ENCODE assay signal across 2 cellular contexts in the genomic region with DNA sequence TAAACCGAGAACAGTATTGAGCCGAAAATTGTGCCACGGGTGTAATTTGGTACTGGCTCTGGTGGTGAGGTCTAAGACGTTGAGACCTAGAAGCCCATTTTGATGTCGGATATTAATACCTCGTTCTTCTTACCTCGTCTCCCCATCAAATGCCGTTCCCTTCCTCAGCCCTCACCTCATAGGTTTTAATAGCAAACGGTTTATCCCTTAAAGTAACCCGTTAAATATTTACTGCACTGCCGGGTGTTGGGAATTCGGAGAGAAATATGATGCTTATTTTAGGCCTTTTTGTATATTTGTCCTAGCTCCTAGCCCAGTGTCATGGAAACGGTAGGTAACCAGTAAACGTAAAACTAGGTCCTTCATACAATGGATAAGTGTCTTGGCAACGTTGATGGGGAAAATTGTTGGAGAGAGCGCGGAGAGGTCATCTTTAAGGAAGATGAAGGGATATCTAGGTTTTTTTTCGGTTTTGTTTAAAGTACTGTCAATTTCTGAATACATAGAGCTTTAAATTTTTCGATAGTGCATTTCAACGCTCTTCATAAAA.
TF ChIP-seq lines count a peak whose summit lies in the region.

No MANE protein-coding gene starts in this region.

TF ChIP-seq in K562, 482 proteins besides CTCF, POLR2A, EP300 and RAD21 (continued from another document):
- TF ChIP-seq, protein P1, sequence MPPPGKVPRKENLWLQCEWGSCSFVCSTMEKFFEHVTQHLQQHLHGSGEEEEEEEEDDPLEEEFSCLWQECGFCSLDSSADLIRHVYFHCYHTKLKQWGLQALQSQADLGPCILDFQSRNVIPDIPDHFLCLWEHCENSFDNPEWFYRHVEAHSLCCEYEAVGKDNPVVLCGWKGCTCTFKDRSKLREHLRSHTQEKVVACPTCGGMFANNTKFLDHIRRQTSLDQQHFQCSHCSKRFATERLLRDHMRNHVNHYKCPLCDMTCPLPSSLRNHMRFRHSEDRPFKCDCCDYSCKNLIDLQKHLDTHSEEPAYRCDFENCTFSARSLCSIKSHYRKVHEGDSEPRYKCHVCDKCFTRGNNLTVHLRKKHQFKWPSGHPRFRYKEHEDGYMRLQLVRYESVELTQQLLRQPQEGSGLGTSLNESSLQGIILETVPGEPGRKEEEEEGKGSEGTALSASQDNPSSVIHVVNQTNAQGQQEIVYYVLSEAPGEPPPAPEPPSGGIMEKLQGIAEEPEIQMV (tag; conservative IDR thresholded peaks at IDR 0.05; ENCODE audit: low read depth) = no peak
- TF ChIP-seq RFX1 (IDR thresholded peaks at IDR 0.05) = peak; percentile 54
- TF ChIP-seq XRCC3 (IDR thresholded peaks at IDR 0.05) = no peak
- 0 out of 2 replicates have a peak, but pooled peaks have one; percentile 9 for TF ChIP-seq KAT7 (CRISPR knock-in tag; IDR thresholded peaks at IDR 0.05; ENCODE audit: borderline replicate concordance)
- TF ChIP-seq ZNF766 (CRISPR knock-in tag; conservative IDR thresholded peaks at IDR 0.05) = no peak
- TF ChIP-seq ZFP1 (CRISPR knock-in tag; IDR thresholded peaks at IDR 0.05) = no peak
- no peak for TF ChIP-seq ZNF347 (CRISPR knock-in tag; IDR thresholded peaks at IDR 0.05; ENCODE audit: low read depth)
- TF ChIP-seq HMG20B (CRISPR knock-in tag; IDR thresholded peaks at IDR 0.05) = no peak
- no peak for TF ChIP-seq HDAC3 (IDR thresholded peaks at IDR 0.05; ENCODE audit: borderline replicate concordance, partially characterized antibody)
- TF ChIP-seq CBX2 (IDR thresholded peaks at IDR 0.05; ENCODE audit: insufficient read depth, low read length, poor library complexity, severe bottlenecking) = no peak
- TF ChIP-seq CBX3 (IDR thresholded peaks at IDR 0.05; ENCODE audit: borderline replicate concordance in 1 of 2, low read length in 2 of 2) = 0 out of 3 replicates have a peak, but pooled peaks of 1 of the 2 experiments have one; percentile 11

TF ChIP-seq in liver, 16 proteins besides CTCF, POLR2A, EP300 and RAD21 (continued from another document):
- TF ChIP-seq, protein P2, sequence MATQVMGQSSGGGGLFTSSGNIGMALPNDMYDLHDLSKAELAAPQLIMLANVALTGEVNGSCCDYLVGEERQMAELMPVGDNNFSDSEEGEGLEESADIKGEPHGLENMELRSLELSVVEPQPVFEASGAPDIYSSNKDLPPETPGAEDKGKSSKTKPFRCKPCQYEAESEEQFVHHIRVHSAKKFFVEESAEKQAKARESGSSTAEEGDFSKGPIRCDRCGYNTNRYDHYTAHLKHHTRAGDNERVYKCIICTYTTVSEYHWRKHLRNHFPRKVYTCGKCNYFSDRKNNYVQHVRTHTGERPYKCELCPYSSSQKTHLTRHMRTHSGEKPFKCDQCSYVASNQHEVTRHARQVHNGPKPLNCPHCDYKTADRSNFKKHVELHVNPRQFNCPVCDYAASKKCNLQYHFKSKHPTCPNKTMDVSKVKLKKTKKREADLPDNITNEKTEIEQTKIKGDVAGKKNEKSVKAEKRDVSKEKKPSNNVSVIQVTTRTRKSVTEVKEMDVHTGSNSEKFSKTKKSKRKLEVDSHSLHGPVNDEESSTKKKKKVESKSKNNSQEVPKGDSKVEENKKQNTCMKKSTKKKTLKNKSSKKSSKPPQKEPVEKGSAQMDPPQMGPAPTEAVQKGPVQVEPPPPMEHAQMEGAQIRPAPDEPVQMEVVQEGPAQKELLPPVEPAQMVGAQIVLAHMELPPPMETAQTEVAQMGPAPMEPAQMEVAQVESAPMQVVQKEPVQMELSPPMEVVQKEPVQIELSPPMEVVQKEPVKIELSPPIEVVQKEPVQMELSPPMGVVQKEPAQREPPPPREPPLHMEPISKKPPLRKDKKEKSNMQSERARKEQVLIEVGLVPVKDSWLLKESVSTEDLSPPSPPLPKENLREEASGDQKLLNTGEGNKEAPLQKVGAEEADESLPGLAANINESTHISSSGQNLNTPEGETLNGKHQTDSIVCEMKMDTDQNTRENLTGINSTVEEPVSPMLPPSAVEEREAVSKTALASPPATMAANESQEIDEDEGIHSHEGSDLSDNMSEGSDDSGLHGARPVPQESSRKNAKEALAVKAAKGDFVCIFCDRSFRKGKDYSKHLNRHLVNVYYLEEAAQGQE (IDR thresholded peaks at IDR 0.05) = no peak
- TF ChIP-seq, protein P3, sequence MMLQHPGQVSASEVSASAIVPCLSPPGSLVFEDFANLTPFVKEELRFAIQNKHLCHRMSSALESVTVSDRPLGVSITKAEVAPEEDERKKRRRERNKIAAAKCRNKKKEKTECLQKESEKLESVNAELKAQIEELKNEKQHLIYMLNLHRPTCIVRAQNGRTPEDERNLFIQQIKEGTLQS (IDR thresholded peaks at IDR 0.05) = no peak
- TF ChIP-seq TAF1 (conservative IDR thresholded peaks at IDR 0.05) (no peak), RXRA (IDR thresholded peaks at IDR 0.05) (no peak)
- TF ChIP-seq, protein P4, sequence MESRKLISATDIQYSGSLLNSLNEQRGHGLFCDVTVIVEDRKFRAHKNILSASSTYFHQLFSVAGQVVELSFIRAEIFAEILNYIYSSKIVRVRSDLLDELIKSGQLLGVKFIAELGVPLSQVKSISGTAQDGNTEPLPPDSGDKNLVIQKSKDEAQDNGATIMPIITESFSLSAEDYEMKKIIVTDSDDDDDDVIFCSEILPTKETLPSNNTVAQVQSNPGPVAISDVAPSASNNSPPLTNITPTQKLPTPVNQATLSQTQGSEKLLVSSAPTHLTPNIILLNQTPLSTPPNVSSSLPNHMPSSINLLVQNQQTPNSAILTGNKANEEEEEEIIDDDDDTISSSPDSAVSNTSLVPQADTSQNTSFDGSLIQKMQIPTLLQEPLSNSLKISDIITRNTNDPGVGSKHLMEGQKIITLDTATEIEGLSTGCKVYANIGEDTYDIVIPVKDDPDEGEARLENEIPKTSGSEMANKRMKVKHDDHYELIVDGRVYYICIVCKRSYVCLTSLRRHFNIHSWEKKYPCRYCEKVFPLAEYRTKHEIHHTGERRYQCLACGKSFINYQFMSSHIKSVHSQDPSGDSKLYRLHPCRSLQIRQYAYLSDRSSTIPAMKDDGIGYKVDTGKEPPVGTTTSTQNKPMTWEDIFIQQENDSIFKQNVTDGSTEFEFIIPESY (IDR thresholded peaks at IDR 0.05) = no peak
